ENCODE assay signal across 9 cellular contexts in genomic region chr6:31763617-31763940, GRCh38. TPM values are rescaled to one million over a fixed set of nuclear protein-coding genes. Genes with fewer than 3 reads are reported as not detected.
DNase-seq lines count a peak whose midpoint lies in the region; ATAC-seq and TF ChIP-seq lines count a peak whose summit lies in the region.
"Had no signal": no experiment of that assay in that cellular context is flagged by ENCODE, and none has a peak within 500 bp of the region (broad histone marks: within the 10 kb centered on the region; RNA-seq: fewer than 3 reads in every experiment).

No MANE protein-coding gene starts in this region.

- no peaks in the 10 kb centered on the region for H3K27me3 Mint-ChIP-seq in activated T-helper 2 cell treated with anti-CD3 and anti-CD28 coated beads, Interferon-gamma antibody, Interleukin-2, Interleukin-4, amounts not matched to agents 10 μg/mL and 5 μg/mL and 100 μg/mL, durations not matched to agents 14 hours and 24 hours and 36 hours (ENCODE audit: low read depth)

- peaks cover 62% of the 10 kb centered on the region for H3K36me3 Mint-ChIP-seq in activated T-helper 2 cell treated with anti-CD3 and anti-CD28 coated beads, Interferon-gamma antibody, Interleukin-2, Interleukin-4, amounts not matched to agents 10 μg/mL and 5 μg/mL and 100 μg/mL, durations not matched to agents 14 hours and 24 hours and 36 hours (ENCODE audit: low read depth)

- no peaks in the 10 kb centered on the region for H3K36me3 ChIP-seq in GM23248 (ENCODE audit: low read depth)
- H3K36me3 ChIP-seq: pancreas had no signal

- peak overlapping the region; percentile 28 for H3K27ac Mint-ChIP-seq in activated T-helper 2 cell treated with anti-CD3 and anti-CD28 coated beads, Interferon-gamma antibody, Interleukin-2, Interleukin-4, amounts not matched to agents 10 μg/mL and 5 μg/mL and 100 μg/mL, durations not matched to agents 14 hours and 24 hours and 36 hours

- H3K27me3 ChIP-seq in GM23248 (replicated peaks; ENCODE audit: insufficient read depth), result no peaks in the 10 kb centered on the region
- H3K27me3 ChIP-seq: pancreas had no signal

- 0 to 14% methylated on average over 1 of the region's 1 CpG for WGBS in GM23248 (ENCODE audit: low coverage in 1 of 2, low lambda C conversion rate in 2 of 2, missing lambda C conversion rate in 2 of 2), 2 experiments

- H3K9ac ChIP-seq in GM23248, result 0 out of 2 replicates have a peak overlapping the region, but pooled peaks have one; percentile 15

- ATAC-seq in GM19452 (IDR thresholded peaks at IDR 0.05; ENCODE audit: unreplicated experiment) (no peak), HG02759 (IDR thresholded peaks at IDR 0.05; ENCODE audit: unreplicated experiment) (no peak)

- no peaks in the 10 kb centered on the region for H3K79me2 ChIP-seq in GM23248 (ENCODE audit: insufficient read depth)

- no peak overlapping the region for H3K4me3 ChIP-seq in GM23248
- H3K4me3 ChIP-seq: pancreas had no signal

- in situ Hi-C loops in GM23248 (cut with MboI), result no loop called here

- no peak overlapping the region for H3K4me3 Mint-ChIP-seq in activated T-helper 2 cell treated with anti-CD3 and anti-CD28 coated beads, Interferon-gamma antibody, Interleukin-2, Interleukin-4, amounts not matched to agents 10 μg/mL and 5 μg/mL and 100 μg/mL, durations not matched to agents 14 hours and 24 hours and 36 hours (ENCODE audit: low read depth)

- peaks cover 6% of the 10 kb centered on the region for H3K4me1 Mint-ChIP-seq in activated T-helper 2 cell treated with anti-CD3 and anti-CD28 coated beads, Interferon-gamma antibody, Interleukin-2, Interleukin-4, amounts not matched to agents 10 μg/mL and 5 μg/mL and 100 μg/mL, durations not matched to agents 14 hours and 24 hours and 36 hours (ENCODE audit: low read depth)

- no peaks in the 10 kb centered on the region for H3K9me3 Mint-ChIP-seq in activated T-helper 2 cell treated with anti-CD3 and anti-CD28 coated beads, Interferon-gamma antibody, Interleukin-2, Interleukin-4, amounts not matched to agents 10 μg/mL and 5 μg/mL and 100 μg/mL, durations not matched to agents 14 hours and 24 hours and 36 hours

- H3K27ac ChIP-seq in 22Rv1 (peak overlapping the region; percentile 23; the same call in 1 of the 2 replicates), GM23248 (no peak overlapping the region)
- H3K27ac ChIP-seq: pancreas had no signal

- intact Hi-C loops in activated T-helper 2 cell treated with anti-CD3 and anti-CD28 coated beads, Interferon-gamma antibody, Interleukin-2, Interleukin-4, amounts not matched to agents 10 μg/mL and 5 μg/mL and 100 μg/mL, durations not matched to agents 14 hours and 24 hours and 36 hours (cut with micrococcal nuclease), result no loop called here

- DNase-seq in GM23248 (peak; percentile 69), iPS-NIHi11 (ENCODE audit: low spot score) (peak; percentile 64), RPMI8226 (no peak), NCI-H510A (lab: John Stamatoyannopoulos, UW) (no peak)
- DNase-seq in activated T-helper 2 cell treated with anti-CD3 and anti-CD28 coated beads, Interferon-gamma antibody, Interleukin-2, Interleukin-4, amounts not matched to agents 10 μg/mL and 5 μg/mL and 100 μg/mL, durations not matched to agents 14 hours and 24 hours and 36 hours (ENCODE audit: low spot score), result no peak
- DNase-seq: pancreas had no signal

- no peaks in the 10 kb centered on the region for H3K9me2 ChIP-seq in GM23248 (ENCODE audit: insufficient read depth)

- H4K20me1 ChIP-seq in GM23248 (ENCODE audit: insufficient read depth), result no peaks in the 10 kb centered on the region

- H3K4me2 ChIP-seq in GM23248 (ENCODE audit: unreplicated experiment), result no peak overlapping the region

- no peaks in the 10 kb centered on the region for H3K9me3 ChIP-seq in GM23248 (ENCODE audit: low read depth)
- H3K9me3 ChIP-seq: pancreas had no signal

- no peaks in the 10 kb centered on the region for H3F3A ChIP-seq in GM23248 (ENCODE audit: insufficient read depth)

- peaks cover 9% of the 10 kb centered on the region for H3K4me1 ChIP-seq in GM23248 (ENCODE audit: insufficient read depth)
- H3K4me1 ChIP-seq: pancreas had no signal

- H2AFZ ChIP-seq in GM23248, result no peak overlapping the region

- TF ChIP-seq CTCF in 22Rv1 (IDR thresholded peaks at IDR 0.05), result no peak

RNA-seq across cellular contexts. Expression of gene SAPCD1, which starts 1.1 kb away (rescaled TPM):
- total RNA-seq in GM23248 (2014; rRNA removed; shearing (Covaris generic)), result 2.5 TPM in 1 of 2 replicates, not detected in the other
- polyA plus RNA-seq in GM23248 (2016; fragmentation: Nextera tagmentation; extraction: Ambion mirVana), result 0.85 and 1.3 TPM in 2 replicates
- 16.4 and 18.9 TPM in 2 replicates for total RNA-seq in activated T-helper 2 cell treated with anti-CD3 and anti-CD28 coated beads, Interferon-gamma antibody, Interleukin-2, Interleukin-4, amounts not matched to agents 10 μg/mL and 5 μg/mL and 100 μg/mL, durations not matched to agents 14 hours and 24 hours and 36 hours

RNA-seq across cellular contexts. Expression of gene VWA7, which starts 13.5 kb away (rescaled TPM):
- 0.54 TPM in 1 of 2 replicates, not detected in the other for total RNA-seq in GM23248 (2014; rRNA removed; shearing (Covaris generic))
- 0.37 and 0.56 TPM in 2 replicates for polyA plus RNA-seq in GM23248 (2016; fragmentation: Nextera tagmentation; extraction: Ambion mirVana)
- 5.6 and 5.9 TPM in 2 replicates for total RNA-seq in activated T-helper 2 cell treated with anti-CD3 and anti-CD28 coated beads, Interferon-gamma antibody, Interleukin-2, Interleukin-4, amounts not matched to agents 10 μg/mL and 5 μg/mL and 100 μg/mL, durations not matched to agents 14 hours and 24 hours and 36 hours

RNA-seq across cellular contexts. Expression of gene MSH5, which starts 23.8 kb away (rescaled TPM):
- total RNA-seq in GM23248 (2014; rRNA removed; shearing (Covaris generic)), result 4.3 and 7.1 TPM in 2 replicates
- polyA plus RNA-seq in GM23248 (2016; fragmentation: Nextera tagmentation; extraction: Ambion mirVana), result 2.0 and 2.9 TPM in 2 replicates
- total RNA-seq in activated T-helper 2 cell treated with anti-CD3 and anti-CD28 coated beads, Interferon-gamma antibody, Interleukin-2, Interleukin-4, amounts not matched to agents 10 μg/mL and 5 μg/mL and 100 μg/mL, durations not matched to agents 14 hours and 24 hours and 36 hours, result 82.8 and 93.3 TPM in 2 replicates

RNA-seq across cellular contexts. Expression of gene CLIC1, which starts 27.2 kb away (rescaled TPM):
- 447 and 576 TPM in 2 replicates for total RNA-seq in GM23248 (2014; rRNA removed; shearing (Covaris generic))
- polyA plus RNA-seq in GM23248 (2016; fragmentation: Nextera tagmentation; extraction: Ambion mirVana), result 784 and 791 TPM in 2 replicates
- total RNA-seq in activated T-helper 2 cell treated with anti-CD3 and anti-CD28 coated beads, Interferon-gamma antibody, Interleukin-2, Interleukin-4, amounts not matched to agents 10 μg/mL and 5 μg/mL and 100 μg/mL, durations not matched to agents 14 hours and 24 hours and 36 hours, result 412 and 423 TPM in 2 replicates

RNA-seq across cellular contexts. Expression of gene VARS1, which starts 32.0 kb away (rescaled TPM):
- total RNA-seq in GM23248 (2014; rRNA removed; shearing (Covaris generic)), result 47.6 and 66.4 TPM in 2 replicates
- 39.1 and 39.8 TPM in 2 replicates for polyA plus RNA-seq in GM23248 (2016; fragmentation: Nextera tagmentation; extraction: Ambion mirVana)
- total RNA-seq in activated T-helper 2 cell treated with anti-CD3 and anti-CD28 coated beads, Interferon-gamma antibody, Interleukin-2, Interleukin-4, amounts not matched to agents 10 μg/mL and 5 μg/mL and 100 μg/mL, durations not matched to agents 14 hours and 24 hours and 36 hours, result 166 and 176 TPM in 2 replicates

Comparison
In these comparisons a context has a peak if more than half of its experiments do, and no peak if none do; other contexts are left out.
1. DNase-seq: peak in GM23248 (single experiment) and iPS-NIHi11 (single experiment); none in activated T-helper 2 cell treated with anti-CD3 and anti-CD28 coated beads, Interferon-gamma antibody, Interleukin-2, Interleukin-4, amounts not matched to agents 10 μg/mL and 5 μg/mL and 100 μg/mL, durations not matched to agents 14 hours and 24 hours and 36 hours (single experiment), RPMI8226 (single experiment) and NCI-H510A (single experiment).
2. RNA of gene MSH5, which starts 23.8 kb away (total RNA-seq): 82.8 to 93.3 TPM in activated T-helper 2 cell treated with anti-CD3 and anti-CD28 coated beads, Interferon-gamma antibody, Interleukin-2, Interleukin-4, amounts not matched to agents 10 μg/mL and 5 μg/mL and 100 μg/mL, durations not matched to agents 14 hours and 24 hours and 36 hours; 4.3 to 7.1 TPM in GM23248; every median in the first group is over 10 times any median in the second.